18 cellular contexts compared by ENCODE assay signal in the genomic region with DNA sequence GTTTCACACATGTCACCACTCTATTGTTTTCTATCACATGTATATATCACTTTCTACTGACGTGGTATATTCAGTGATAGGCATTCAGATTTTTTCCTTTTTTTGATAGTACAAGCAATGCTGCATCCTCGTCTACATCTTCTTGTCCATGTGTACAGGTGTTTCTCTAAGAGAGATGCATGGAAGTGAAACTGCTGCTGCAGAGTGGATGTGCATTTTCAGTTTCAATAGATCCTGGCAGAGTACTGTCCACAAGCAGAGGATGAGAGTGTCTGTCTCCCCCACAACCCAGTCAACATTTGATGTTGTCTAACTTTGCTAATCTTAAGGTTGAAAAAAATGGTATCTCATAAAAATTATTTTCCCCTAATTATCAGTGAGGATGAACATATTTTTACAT.
DNase-seq lines count a peak whose midpoint lies in the region; ATAC-seq lines count a peak whose summit lies in the region.
"Had no signal": no experiment of that assay in that cellular context is flagged by ENCODE, and none has a peak within 500 bp of the region (broad histone marks: within the 10 kb centered on the region; RNA-seq: fewer than 3 reads in every experiment).

No MANE protein-coding gene starts in this region.

- H3K36me3 Mint-ChIP-seq in activated naive CD8-positive, alpha-beta T cell treated with anti-CD3 and anti-CD28 coated beads, Interleukin-2, amount 10 ng/mL, durations not matched to agents 7 days and 5 days, result peaks cover 18% of the 10 kb centered on the region
- H3K36me3 Mint-ChIP-seq in activated naive CD8-positive, alpha-beta T cell treated with anti-CD3 and anti-CD28 coated beads, Interleukin-2, amount 50 U/mL, for 24 hours (ENCODE audit: low read depth), result no peaks in the 10 kb centered on the region
- no peaks in the 10 kb centered on the region for H3K36me3 Mint-ChIP-seq in T-helper 17 cell (ENCODE audit: low read depth)
- H3K36me3 Mint-ChIP-seq: CD14-positive monocyte had no signal

- H3K27me3 Mint-ChIP-seq in activated naive CD8-positive, alpha-beta T cell treated with anti-CD3 and anti-CD28 coated beads, Interleukin-2, amount 10 ng/mL, durations not matched to agents 7 days and 5 days, result no peaks in the 10 kb centered on the region
- H3K27me3 Mint-ChIP-seq in activated naive CD8-positive, alpha-beta T cell treated with anti-CD3 and anti-CD28 coated beads, Interleukin-2, amount 50 U/mL, for 24 hours, result no peaks in the 10 kb centered on the region
- no peaks in the 10 kb centered on the region for H3K27me3 Mint-ChIP-seq in T-helper 17 cell
- H3K27me3 Mint-ChIP-seq: activated CD8-positive, alpha-beta T cell treated with anti-CD3 and anti-CD28 coated beads for 36 hours; activated T-helper 17 cell treated with anti-CD3 and anti-CD28 coated beads, Interleukin-2, amount 50 U/mL, for 72 hours had no signal

- H3K27ac Mint-ChIP-seq in activated naive CD8-positive, alpha-beta T cell treated with anti-CD3 and anti-CD28 coated beads, Interleukin-2, amount 10 ng/mL, durations not matched to agents 7 days and 5 days, result peak overlapping the region; percentile 12
- H3K27ac Mint-ChIP-seq in activated naive CD8-positive, alpha-beta T cell treated with anti-CD3 and anti-CD28 coated beads, Interleukin-2, amount 50 U/mL, for 24 hours, result no peak overlapping the region
- H3K27ac Mint-ChIP-seq in T-helper 17 cell, result no peak overlapping the region
- H3K27ac Mint-ChIP-seq: activated CD8-positive, alpha-beta T cell treated with anti-CD3 and anti-CD28 coated beads for 36 hours; activated T-helper 17 cell treated with anti-CD3 and anti-CD28 coated beads, Interleukin-2, amount 50 U/mL, for 72 hours; CD14-positive monocyte; GM23338 had no signal

- peaks cover 10% of the 10 kb centered on the region for H3K4me1 Mint-ChIP-seq in activated naive CD8-positive, alpha-beta T cell treated with anti-CD3 and anti-CD28 coated beads, Interleukin-2, amount 10 ng/mL, durations not matched to agents 7 days and 5 days
- no peaks in the 10 kb centered on the region for H3K4me1 Mint-ChIP-seq in activated naive CD8-positive, alpha-beta T cell treated with anti-CD3 and anti-CD28 coated beads, Interleukin-2, amount 50 U/mL, for 24 hours
- peaks cover 5% of the 10 kb centered on the region for H3K4me1 Mint-ChIP-seq in T-helper 17 cell
- H3K4me1 Mint-ChIP-seq: CD14-positive monocyte, GM23338 had no signal

- no peaks in the 10 kb centered on the region for H3K9me3 ChIP-seq in T-helper 17 cell (ENCODE audit: control insufficient read depth, low read length, poor library complexity, severe bottlenecking)

- H3K4me3 Mint-ChIP-seq in activated naive CD8-positive, alpha-beta T cell treated with anti-CD3 and anti-CD28 coated beads, Interleukin-2, amount 10 ng/mL, durations not matched to agents 7 days and 5 days, result no peak overlapping the region
- H3K4me3 Mint-ChIP-seq in activated naive CD8-positive, alpha-beta T cell treated with anti-CD3 and anti-CD28 coated beads, Interleukin-2, amount 50 U/mL, for 24 hours, result no peak overlapping the region
- no peak overlapping the region for H3K4me3 Mint-ChIP-seq in T-helper 17 cell
- H3K4me3 Mint-ChIP-seq: activated CD8-positive, alpha-beta T cell treated with anti-CD3 and anti-CD28 coated beads for 36 hours; activated T-helper 17 cell treated with anti-CD3 and anti-CD28 coated beads, Interleukin-2, amount 50 U/mL, for 72 hours; CD14-positive monocyte; GM23338 had no signal

- POLR2A ChIA-PET in activated naive CD8-positive, alpha-beta T cell treated with anti-CD3 and anti-CD28 coated beads, Interleukin-2, amount 10 ng/mL, durations not matched to agents 7 days and 5 days (lab: Charles Lee), result no interaction called here

- ATAC-seq in activated naive CD8-positive, alpha-beta T cell treated with anti-CD3 and anti-CD28 coated beads, Interleukin-2, amount 10 ng/mL, durations not matched to agents 7 days and 5 days (ENCODE audit: low read depth), result peak; percentile 60
- ATAC-seq in activated naive CD8-positive, alpha-beta T cell treated with anti-CD3 and anti-CD28 coated beads, Interleukin-2, amount 50 U/mL, for 24 hours, result no peak
- ATAC-seq in HG02642 (IDR thresholded peaks at IDR 0.05; ENCODE audit: poor library complexity, unreplicated experiment), result peak; percentile 76
- ATAC-seq in HG03378 (IDR thresholded peaks at IDR 0.05; ENCODE audit: unreplicated experiment), result peak; percentile 70
- no peak for ATAC-seq in T-helper 17 cell
- ATAC-seq: activated CD8-positive, alpha-beta T cell treated with anti-CD3 and anti-CD28 coated beads for 36 hours; activated T-helper 17 cell treated with anti-CD3 and anti-CD28 coated beads, Interleukin-2, amount 50 U/mL, for 72 hours; GM23338; right cardiac atrium had no signal

- peaks cover 10% of the 10 kb centered on the region for H3K9me3 Mint-ChIP-seq in activated naive CD8-positive, alpha-beta T cell treated with anti-CD3 and anti-CD28 coated beads, Interleukin-2, amount 10 ng/mL, durations not matched to agents 7 days and 5 days
- H3K9me3 Mint-ChIP-seq in activated naive CD8-positive, alpha-beta T cell treated with anti-CD3 and anti-CD28 coated beads, Interleukin-2, amount 50 U/mL, for 24 hours, result no peaks in the 10 kb centered on the region
- H3K9me3 Mint-ChIP-seq: activated CD8-positive, alpha-beta T cell treated with anti-CD3 and anti-CD28 coated beads for 36 hours; activated T-helper 17 cell treated with anti-CD3 and anti-CD28 coated beads, Interleukin-2, amount 50 U/mL, for 72 hours had no signal

- no peak for DNase-seq in activated naive CD8-positive, alpha-beta T cell treated with anti-CD3 and anti-CD28 coated beads, Interleukin-2, amount 10 ng/mL, durations not matched to agents 7 days and 5 days
- no peak for DNase-seq in activated naive CD8-positive, alpha-beta T cell treated with anti-CD3 and anti-CD28 coated beads, Interleukin-2, amount 50 U/mL, for 24 hours
- DNase-seq in HK-2 (ENCODE audit: unreplicated experiment) (no peak), T-helper 17 cell (no peak), GM03348 (ENCODE audit: low spot score) (no peak)
- no peak for DNase-seq in stimulated activated CD4-positive, alpha-beta T cell treated with anti-CD3 and anti-CD28 coated beads, Interleukin-4, amount 100 ng/mL, for 24 hours
- DNase-seq: 8988T; activated CD8-positive, alpha-beta T cell treated with anti-CD3 and anti-CD28 coated beads for 36 hours; mesendoderm; NCI-H146; NCI-H446 treated with DMSO at 0.1 percent for 48 hours; right cardiac atrium; stimulated activated CD4-positive, alpha-beta T cell treated with anti-CD3 and anti-CD28 coated beads, Interleukin-2, amount 100 ng/mL, for 48 hours had no signal

Comparison
In these comparisons a context has a peak if more than half of its experiments do, and no peak if none do; other contexts are left out.
1. ATAC-seq: peak in activated naive CD8-positive, alpha-beta T cell treated with anti-CD3 and anti-CD28 coated beads, Interleukin-2, amount 10 ng/mL, durations not matched to agents 7 days and 5 days (single experiment), HG02642 (single experiment) and HG03378 (single experiment); none in activated naive CD8-positive, alpha-beta T cell treated with anti-CD3 and anti-CD28 coated beads, Interleukin-2, amount 50 U/mL, for 24 hours (single experiment) and T-helper 17 cell (single experiment).